8 cellular contexts compared by ENCODE assay signal in the genomic region with DNA sequence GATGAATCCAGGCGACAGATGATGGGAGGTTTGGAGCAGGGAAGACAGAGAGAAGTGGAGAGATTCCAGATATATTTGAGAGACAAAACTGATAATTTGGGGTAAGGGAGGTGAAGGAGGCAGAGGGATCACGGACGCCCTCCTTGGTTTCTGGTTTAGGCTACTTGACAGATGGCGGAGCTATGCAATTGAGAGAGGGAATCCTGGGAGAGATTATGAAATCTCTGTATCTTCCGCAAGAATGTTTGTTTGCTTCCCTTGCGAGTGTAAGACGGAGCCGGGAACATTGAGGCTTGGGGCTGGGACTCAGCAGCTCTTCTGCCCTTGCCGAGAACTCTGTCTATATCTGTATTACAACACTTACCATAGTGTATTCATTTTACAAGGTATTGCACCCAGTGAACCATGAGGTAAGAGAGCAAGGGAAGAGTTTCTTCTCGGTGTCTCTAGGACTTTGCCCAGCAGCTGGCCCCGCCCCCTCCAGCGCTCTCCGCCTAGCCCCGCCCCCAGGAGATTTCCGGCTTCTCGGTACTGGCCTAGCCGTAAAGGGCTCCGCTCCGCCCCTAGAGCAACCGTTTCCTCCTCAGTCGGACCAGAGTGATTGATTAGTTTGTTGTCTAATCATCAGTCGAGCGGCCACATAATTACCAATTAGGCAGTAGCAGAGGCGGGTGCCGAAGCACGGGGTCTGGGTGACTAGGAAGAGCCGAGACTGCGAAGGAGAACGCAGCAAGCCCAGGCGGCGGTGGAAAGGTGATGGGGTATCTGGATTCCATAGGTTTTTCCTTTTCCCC. TPM values are rescaled to one million over a fixed set of nuclear protein-coding genes. Genes with fewer than 3 reads are reported as not detected.
DNase-seq lines count a peak whose midpoint lies in the region; ATAC-seq and TF ChIP-seq lines count a peak whose summit lies in the region.

A gene with protein sequence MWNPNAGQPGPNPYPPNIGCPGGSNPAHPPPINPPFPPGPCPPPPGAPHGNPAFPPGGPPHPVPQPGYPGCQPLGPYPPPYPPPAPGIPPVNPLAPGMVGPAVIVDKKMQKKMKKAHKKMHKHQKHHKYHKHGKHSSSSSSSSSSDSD (plus strand): TSS at position 695 of the 794 bp plus-strand sequence. CDS start 981 bp downstream, outside the sequence.

- H3K4me1 Mint-ChIP-seq in activated CD4-positive, alpha-beta T cell treated with anti-CD3 and anti-CD28 coated beads, Interleukin-2, amount 10 ng/mL, durations not matched to agents 24 days and 14 days, result peaks cover 30% of the 10 kb centered on the region

- peak within 1 kb of the TSS; percentile 94 for H3K4me2 ChIP-seq in BLaER1

- intact Hi-C loops in activated CD4-positive, alpha-beta T cell treated with anti-CD3 and anti-CD28 coated beads, Interleukin-2, amount 10 ng/mL, durations not matched to agents 24 days and 14 days (cut with micrococcal nuclease), result loop anchor here (1.0 to 2.0 kb wide), 5 partner anchors 10 to 117 kb away; a partner anchor contains a TSS
- intact Hi-C loops in left colon (cut with DNase I, micrococcal nuclease), result no loop called here

- no peak for TF ChIP-seq CTCF in coronary artery (IDR thresholded peaks at IDR 0.05)

- peaks cover 33% of the 10 kb centered on the region for H3K36me3 ChIP-seq in BLaER1

- H3K36me3 Mint-ChIP-seq in activated CD4-positive, alpha-beta T cell treated with anti-CD3 and anti-CD28 coated beads, Interleukin-2, amount 10 ng/mL, durations not matched to agents 24 days and 14 days (ENCODE audit: low read depth), result peaks cover 33% of the 10 kb centered on the region

- H3K9ac ChIP-seq in BLaER1, result peak within 1 kb of the TSS; percentile 88

- H3K4me3 Mint-ChIP-seq in activated CD4-positive, alpha-beta T cell treated with anti-CD3 and anti-CD28 coated beads, Interleukin-2, amount 10 ng/mL, durations not matched to agents 24 days and 14 days, result peak within 1 kb of the TSS; percentile 97

- no peaks in the 10 kb centered on the region for H3K27me3 Mint-ChIP-seq in activated CD4-positive, alpha-beta T cell treated with anti-CD3 and anti-CD28 coated beads, Interleukin-2, amount 10 ng/mL, durations not matched to agents 24 days and 14 days

- H3K4me1 ChIP-seq in BLaER1, result peaks cover 41% of the 10 kb centered on the region

- H3K9me3 ChIP-seq in BLaER1, result no peaks in the 10 kb centered on the region

- H3K9me3 Mint-ChIP-seq in activated CD4-positive, alpha-beta T cell treated with anti-CD3 and anti-CD28 coated beads, Interleukin-2, amount 10 ng/mL, durations not matched to agents 24 days and 14 days, result no peaks in the 10 kb centered on the region

- peaks cover 38% of the 10 kb centered on the region for H4K20me1 ChIP-seq in BLaER1

- peak within 1 kb of the TSS; percentile 96 for H3K27ac Mint-ChIP-seq in activated CD4-positive, alpha-beta T cell treated with anti-CD3 and anti-CD28 coated beads, Interleukin-2, amount 10 ng/mL, durations not matched to agents 24 days and 14 days

- H3K4me3 ChIP-seq in BLaER1 (peak within 1 kb of the TSS; percentile 80), coronary artery (peak within 1 kb of the TSS; percentile 76)

- peak; percentile 99 for ATAC-seq in GM19324 (IDR thresholded peaks at IDR 0.05; ENCODE audit: low FRiP score, unreplicated experiment)
- peak; percentile 96 for ATAC-seq in HG03469 (IDR thresholded peaks at IDR 0.05; ENCODE audit: unreplicated experiment)
- ATAC-seq in left colon, result peak; percentile 84

- no peaks in the 10 kb centered on the region for H3K27me3 ChIP-seq in BLaER1

- H3K27ac ChIP-seq in BLaER1 (peak within 1 kb of the TSS; percentile 89), coronary artery (peak within 1 kb of the TSS; percentile 85 to 87)

- peak; percentile 99 for DNase-seq in NCI-H526 treated with DMSO at 0.1 percent for 48 hours (lab: John Stamatoyannopoulos, UW)
- peak; percentile 99 for DNase-seq in activated CD4-positive, alpha-beta T cell treated with anti-CD3 and anti-CD28 coated beads, Interleukin-2, amount 10 ng/mL, durations not matched to agents 24 days and 14 days
- peak; percentile 99 for DNase-seq in coronary artery (ENCODE audit: low spot score)
- DNase-seq in left colon, result peak; percentile 99 to 100
- peak; percentile 99 for DNase-seq in stimulated activated CD4-positive, alpha-beta T cell treated with anti-CD3 and anti-CD28 coated beads, Interleukin-1b, Interleukin-23, amount 100 ng/mL, for 48 hours

RNA-seq across cellular contexts. Expression of the gene that starts here (rescaled TPM):
- 201 and 211 TPM in 2 replicates for total RNA-seq in activated CD4-positive, alpha-beta T cell treated with anti-CD3 and anti-CD28 coated beads, Interleukin-2, amount 10 ng/mL, durations not matched to agents 24 days and 14 days
- total RNA-seq in left colon, result 100 to 1,000 TPM; 447 to 662 TPM

Comparison
In these comparisons a context has a peak if more than half of its experiments do, and no peak if none do; other contexts are left out.
1. Peak in every context shown above with its lines: DNase-seq, ATAC-seq, H3K4me3 ChIP-seq and H3K27ac ChIP-seq.